ENCODE assay signal across 17 cellular contexts in genomic region chr15:51349156-51349844, GRCh38. TPM values are rescaled to one million over a fixed set of nuclear protein-coding genes. Genes with fewer than 3 reads are reported as not detected.
A peak's percentile ranks its signal among the peaks of the same experiment; 100 is the strongest.
DNase-seq lines count a peak whose midpoint lies in the region; ATAC-seq and TF ChIP-seq lines count a peak whose summit lies in the region.
"Had no signal": no experiment of that assay in that cellular context is flagged by ENCODE, and none has a peak within 500 bp of the region (broad histone marks: within the 10 kb centered on the region; RNA-seq: fewer than 3 reads in every experiment).

No MANE protein-coding gene starts in this region.

- no peaks in the 10 kb centered on the region for H3K36me3 ChIP-seq in heart left ventricle
- H3K36me3 ChIP-seq: adrenal gland, thyroid gland had no signal

- H3K27me3 ChIP-seq in heart left ventricle: no peaks in the 10 kb centered on the region
- H3K27me3 ChIP-seq: adrenal gland, thyroid gland had no signal

- TF ChIP-seq POLR2A in heart left ventricle (IDR thresholded peaks at IDR 0.05): no peak

- no peak overlapping the region for H3K4me3 ChIP-seq in heart left ventricle
- H3K4me3 ChIP-seq: adrenal gland, thyroid gland had no signal

- WGBS in heart left ventricle, 4 donors: 17 to 26% (median 21%) methylated on average over 4 of the region's 4 CpGs

- H3K27ac ChIP-seq in VCaP: peak overlapping the region; percentile 23
- peak overlapping the region in 11 of 12 donors; percentile 18 to 90 (median 48) for H3K27ac ChIP-seq in heart left ventricle
- H3K27ac ChIP-seq in substantia nigra (ENCODE audit: low read depth, low read length, poor library complexity, severe bottlenecking): peak overlapping the region; percentile 97

- DNase-seq in heart left ventricle: peak in 1 of 5 donors; percentile 32
- peak in 4 of 49 donors; percentile 14 to 31 (median 18) for DNase-seq in substantia nigra (lab: John Stamatoyannopoulos, UW)
- no peak for DNase-seq in A172 (ENCODE audit: low spot score)
- DNase-seq in activated CD4-positive, alpha-beta T cell treated with anti-CD3 and anti-CD28 coated beads for 1 hour: no peak
- DNase-seq: adrenal gland; cortex of kidney; NCI-H1417 treated with DMSO at 0.1 percent for 48 hours; NCI-H345; OCI-M1; stimulated activated CD4-positive, alpha-beta T cell treated with anti-CD3 and anti-CD28 coated beads, Interleukin-12 subunit alpha, Interleukin-12 subunit beta, amount 100 ng/mL, for 4 hours had no signal

- intact Hi-C loops in heart left ventricle (cut with DNase I): no loop called here

- TF ChIP-seq CTCF in VCaP (conservative IDR thresholded peaks at IDR 0.05) (no peak), heart left ventricle (IDR thresholded peaks at IDR 0.05) (no peak)

- H3K4me1 ChIP-seq in heart left ventricle: peaks cover 0 to 53% (median 22%) of the 10 kb centered on the region in 12 donors

- H3K9me3 ChIP-seq in heart left ventricle: no peaks in the 10 kb centered on the region
- H3K9me3 ChIP-seq: adrenal gland, thyroid gland had no signal

- peak; percentile 17 for ATAC-seq in GM19438 (IDR thresholded peaks at IDR 0.05; ENCODE audit: low read depth, unreplicated experiment)
- peak; percentile 68 to 89 (median 74) for ATAC-seq in heart left ventricle
- ATAC-seq in HG02623 (IDR thresholded peaks at IDR 0.05; ENCODE audit: unreplicated experiment): no peak
- no peak for ATAC-seq in HG03439 (IDR thresholded peaks at IDR 0.05; ENCODE audit: unreplicated experiment)
- ATAC-seq: activated CD4-positive, CD25-positive, alpha-beta regulatory T cell treated with anti-CD3 and anti-CD28 coated beads, Interleukin-2, amount 50 U/mL, for 24 hours had no signal

RNA-seq across cellular contexts. Expression of gene GLDN, which starts 7.8 kb away (rescaled TPM):
- total RNA-seq in heart left ventricle: 10 to 100 TPM in 7 of 9 donors, 1 to 10 TPM in 2; 7.2 to 15.3 (median 10.4) TPM
- 1 to 10 TPM; 1.1 to 2.9 TPM for polyA plus RNA-seq in heart left ventricle
- total RNA-seq in A172 (2014; rRNA removed; shearing (Covaris generic)): 0.57 TPM in 1 of 2 replicates, not detected in the other
- polyA plus RNA-seq: CD14-positive monocyte had no signal

RNA-seq across cellular contexts. Expression of gene CYP19A1, which starts 10.9 kb away (rescaled TPM):
- 1 to 10 TPM in 4 of 9 donors, under 1 TPM in 5; 0.21 to 5.4 (median 0.83) TPM for total RNA-seq in heart left ventricle
- polyA plus RNA-seq in heart left ventricle: under 1 TPM; 0.15 to 0.43 TPM
- not detected in 2 replicates for total RNA-seq in A172 (2014; rRNA removed; shearing (Covaris generic))
- polyA plus RNA-seq: CD14-positive monocyte had no signal

Comparison
In these comparisons a context has a peak if more than half of its experiments do, and no peak if none do; other contexts are left out.
1. ATAC-seq: peak in GM19438 (single experiment) and heart left ventricle (4 of 4); none in HG02623 (single experiment) and HG03439 (single experiment).
2. H3K27ac ChIP-seq: peak in every context shown above with its lines; median percentile 97 in substantia nigra; 48 in heart left ventricle; 23 in VCaP.